21 cellular contexts compared by ENCODE assay signal in the genomic region with DNA sequence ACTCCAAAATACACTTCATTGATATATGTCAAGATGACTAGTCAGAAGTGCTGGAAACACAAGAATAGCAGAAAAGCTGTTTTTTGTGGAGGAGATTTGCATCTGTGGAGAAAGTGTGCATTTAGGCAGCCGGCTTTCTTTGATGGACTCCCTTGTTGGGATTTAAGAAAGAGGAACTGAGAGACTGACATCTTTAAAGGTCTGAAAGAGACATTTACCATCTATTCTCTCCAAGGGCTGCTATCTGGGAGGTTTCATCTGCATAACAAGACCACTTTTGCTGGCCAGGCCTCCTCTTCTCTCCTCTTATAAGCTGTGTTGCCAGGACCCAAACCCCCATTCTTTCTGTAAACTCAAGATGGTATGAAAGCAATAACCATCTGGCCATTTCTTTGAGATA.
"Had no signal": no experiment of that assay in that cellular context is flagged by ENCODE, and none has a peak within 500 bp of the region (broad histone marks: within the 10 kb centered on the region; RNA-seq: fewer than 3 reads in every experiment).

No MANE protein-coding gene starts in this region.

- ATAC-seq: activated CD8-positive, alpha-beta T cell treated with anti-CD3 and anti-CD28 coated beads, Interleukin-2, amount 10 ng/mL, durations not matched to agents 7 days and 5 days; foreskin keratinocyte; left lobe of liver; lower lobe of right lung; right lobe of liver had no signal

- H3K27me3 ChIP-seq: ascending aorta, foreskin keratinocyte, right lobe of liver, upper lobe of left lung had no signal

- H3K9me3 Mint-ChIP-seq: activated CD4-positive, alpha-beta T cell treated with anti-CD3 and anti-CD28 coated beads, Interleukin-2, amount 10 ng/mL, durations not matched to agents 7 days and 5 days; activated naive CD4-positive, alpha-beta T cell treated with anti-CD3 and anti-CD28 coated beads, Interleukin-2, amount 50 U/mL, for 24 hours; stimulated activated naive B cell treated with anti-CD40 and anti-IgM and Interleukin-4, amounts not matched to agents 10 μg/mL and 1 μg/mL and 100 μg/mL, for 72 hours had no signal

- H3K4me3 Mint-ChIP-seq: activated CD4-positive, alpha-beta T cell treated with anti-CD3 and anti-CD28 coated beads, Interleukin-2, amount 10 ng/mL, durations not matched to agents 7 days and 5 days; activated CD8-positive, alpha-beta T cell treated with anti-CD3 and anti-CD28 coated beads, Interleukin-2, amount 10 ng/mL, durations not matched to agents 7 days and 5 days; activated naive CD4-positive, alpha-beta T cell treated with anti-CD3 and anti-CD28 coated beads, Interleukin-2, amount 50 U/mL, for 24 hours; immature natural killer cell; naive B cell; stimulated activated naive B cell treated with anti-CD40 and anti-IgM and Interleukin-4, amounts not matched to agents 10 μg/mL and 1 μg/mL and 100 μg/mL, for 72 hours had no signal

- DNase-seq: activated CD4-positive, alpha-beta T cell treated with anti-CD3 and anti-CD28 coated beads, Interleukin-2, amount 10 ng/mL, durations not matched to agents 7 days and 5 days; activated CD4-positive, CD25-positive, alpha-beta regulatory T cell treated with anti-CD3 and anti-CD28 coated beads, Interleukin-2, amount 50 U/mL, for 72 hours; activated CD8-positive, alpha-beta T cell treated with anti-CD3 and anti-CD28 coated beads, Interleukin-2, amount 10 ng/mL, durations not matched to agents 7 days and 5 days; activated gamma-delta T cell treated with Interleukin-2 at 50 U/mL for 16 hours; central memory CD4-positive, alpha-beta T cell; effector memory CD4-positive, alpha-beta T cell; foreskin keratinocyte; immature natural killer cell; lower lobe of right lung; naive B cell; posterior cingulate gyrus; right lobe of liver; small intestine; stimulated activated CD4-positive, alpha-beta T cell treated with anti-CD3 and anti-CD28 coated beads, Interleukin-15, amount 100 ng/mL, for 24 hours; stimulated activated CD8-positive, alpha-beta memory T cell treated with anti-CD3 and anti-CD28 coated beads, Interleukin-4, amount 100 ng/mL, for 48 hours; stimulated activated naive B cell treated with anti-CD40 and anti-IgM and Interleukin-4, amounts not matched to agents 10 μg/mL and 1 μg/mL and 100 μg/mL, for 72 hours; upper lobe of left lung; WERI-Rb-1 had no signal

- H3K36me3 ChIP-seq: ascending aorta, lower lobe of right lung, right lobe of liver, upper lobe of left lung, WERI-Rb-1 had no signal

- H3K27ac ChIP-seq: ascending aorta, foreskin keratinocyte, lower lobe of right lung, right lobe of liver, upper lobe of left lung, WERI-Rb-1 had no signal

- H3K9me3 ChIP-seq: ascending aorta, lower lobe of right lung, right lobe of liver, upper lobe of left lung had no signal

- H3K4me3 ChIP-seq: ascending aorta, lower lobe of right lung, right lobe of liver, upper lobe of left lung had no signal

- H3K4me1 Mint-ChIP-seq: activated CD4-positive, alpha-beta T cell treated with anti-CD3 and anti-CD28 coated beads, Interleukin-2, amount 10 ng/mL, durations not matched to agents 7 days and 5 days; activated naive CD4-positive, alpha-beta T cell treated with anti-CD3 and anti-CD28 coated beads, Interleukin-2, amount 50 U/mL, for 24 hours; immature natural killer cell; naive B cell had no signal

- H3K27ac Mint-ChIP-seq: activated CD4-positive, alpha-beta T cell treated with anti-CD3 and anti-CD28 coated beads, Interleukin-2, amount 10 ng/mL, durations not matched to agents 7 days and 5 days; activated CD8-positive, alpha-beta T cell treated with anti-CD3 and anti-CD28 coated beads, Interleukin-2, amount 10 ng/mL, durations not matched to agents 7 days and 5 days; activated naive CD4-positive, alpha-beta T cell treated with anti-CD3 and anti-CD28 coated beads, Interleukin-2, amount 50 U/mL, for 24 hours; immature natural killer cell; naive B cell; stimulated activated naive B cell treated with anti-CD40 and anti-IgM and Interleukin-4, amounts not matched to agents 10 μg/mL and 1 μg/mL and 100 μg/mL, for 72 hours had no signal

- H3K27me3 Mint-ChIP-seq: activated CD4-positive, alpha-beta T cell treated with anti-CD3 and anti-CD28 coated beads, Interleukin-2, amount 10 ng/mL, durations not matched to agents 7 days and 5 days; activated naive CD4-positive, alpha-beta T cell treated with anti-CD3 and anti-CD28 coated beads, Interleukin-2, amount 50 U/mL, for 24 hours; naive B cell; stimulated activated naive B cell treated with anti-CD40 and anti-IgM and Interleukin-4, amounts not matched to agents 10 μg/mL and 1 μg/mL and 100 μg/mL, for 72 hours had no signal

- H3K4me1 ChIP-seq: ascending aorta, foreskin keratinocyte, lower lobe of right lung, right lobe of liver, upper lobe of left lung had no signal

- H3K36me3 Mint-ChIP-seq: activated naive CD4-positive, alpha-beta T cell treated with anti-CD3 and anti-CD28 coated beads, Interleukin-2, amount 50 U/mL, for 24 hours; immature natural killer cell; naive B cell; stimulated activated naive B cell treated with anti-CD40 and anti-IgM and Interleukin-4, amounts not matched to agents 10 μg/mL and 1 μg/mL and 100 μg/mL, for 72 hours had no signal
